1 cellular context compared by ENCODE assay signal in genomic region chrX:48509619-48510018, GRCh38.
TF ChIP-seq lines count a peak whose summit lies in the region.

No MANE protein-coding gene starts in this region.

TF ChIP-seq in H1, 55 proteins besides CTCF, POLR2A, EP300 and RAD21:
- TF ChIP-seq TAF1 (IDR thresholded peaks at IDR 0.05; ENCODE audit: low read depth, low read length): no peak
- no peak for TF ChIP-seq HDAC6 (IDR thresholded peaks at IDR 0.05; ENCODE audit: low read depth, low read length)
- TF ChIP-seq BCL11A (IDR thresholded peaks at IDR 0.05; ENCODE audit: low read depth in 2 of 2, low read length in 2 of 2): no peak
- no peak for TF ChIP-seq POLR2AphosphoS5 (IDR thresholded peaks at IDR 0.05; ENCODE audit: low read depth, low read length)
- TF ChIP-seq YY1 (IDR thresholded peaks at IDR 0.05; ENCODE audit: low read depth, low read length): no peak
- TF ChIP-seq, protein P1, sequence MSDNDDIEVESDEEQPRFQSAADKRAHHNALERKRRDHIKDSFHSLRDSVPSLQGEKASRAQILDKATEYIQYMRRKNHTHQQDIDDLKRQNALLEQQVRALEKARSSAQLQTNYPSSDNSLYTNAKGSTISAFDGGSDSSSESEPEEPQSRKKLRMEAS (IDR thresholded peaks at IDR 0.05): no peak
- TF ChIP-seq CBX5 (IDR thresholded peaks at IDR 0.05; ENCODE audit: low read depth, low read length): no peak
- no peak for TF ChIP-seq SP2 (IDR thresholded peaks at IDR 0.05; ENCODE audit: low read length)
TF ChIP-seq in H1: peak in this region for 0.
